9 cellular contexts compared by ENCODE assay signal in the genomic region with DNA sequence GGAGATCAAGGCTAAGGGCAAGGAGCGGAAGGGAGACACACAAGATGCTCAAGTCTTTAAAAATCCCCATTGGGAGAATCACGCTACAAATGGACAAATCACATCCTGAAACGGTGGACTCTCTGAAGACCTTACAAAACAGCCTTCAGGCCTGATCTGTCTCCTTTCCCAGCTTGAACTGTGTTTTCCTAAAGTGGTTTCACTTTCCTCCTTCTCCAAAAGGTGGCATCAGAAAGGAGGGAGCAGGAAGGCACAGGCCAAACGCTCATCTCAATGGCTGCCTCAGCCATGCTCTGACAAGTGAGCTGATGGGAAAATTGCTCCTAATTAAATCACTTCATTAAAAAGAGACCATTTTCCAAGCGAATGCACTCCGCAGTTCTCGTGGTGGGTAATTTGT. TPM values are rescaled to one million over a fixed set of nuclear protein-coding genes. Genes with fewer than 3 reads are reported as not detected.
DNase-seq lines count a peak whose midpoint lies in the region; ATAC-seq, FAIRE-seq and TF ChIP-seq lines count a peak whose summit lies in the region.
"Had no signal": no experiment of that assay in that cellular context is flagged by ENCODE, and none has a peak within 500 bp of the region (broad histone marks: within the 10 kb centered on the region; RNA-seq: fewer than 3 reads in every experiment).

No MANE protein-coding gene starts in this region.

- DNase-seq in COR-L47 (lab: John Stamatoyannopoulos, UW) (peak; percentile 89), NCI-H1436 treated with DMSO at 0.1 percent for 48 hours (lab: John Stamatoyannopoulos, UW) (peak; percentile 86), astrocyte (ENCODE audit: low read depth) (peak; percentile 59), left lung (no peak), Right ventricle myocardium inferior (ENCODE audit: missing footprints) (no peak)
- DNase-seq: activated B cell treated with CpG ODN at 0.5 μM for 24 hours had no signal

- no peak overlapping the region for H3K4me3 Mint-ChIP-seq in astrocyte (ENCODE audit: unreplicated experiment)
- H3K4me3 Mint-ChIP-seq: activated B cell treated with CpG ODN at 0.5 μM for 24 hours had no signal

- H3K9ac ChIP-seq in astrocyte (ENCODE audit: low read length) = peak overlapping the region; percentile 55

- no peaks in the 10 kb centered on the region for H3K9me3 Mint-ChIP-seq in astrocyte (ENCODE audit: unreplicated experiment)
- H3K9me3 Mint-ChIP-seq: activated B cell treated with CpG ODN at 0.5 μM for 24 hours had no signal

- H3K79me2 ChIP-seq in astrocyte (ENCODE audit: insufficient read depth, low read length) = no peaks in the 10 kb centered on the region

- TF ChIP-seq CTCF in astrocyte (IDR thresholded peaks at IDR 0.05; ENCODE audit: insufficient read depth, low read depth, low read length) = peak; percentile 47
- peak in 1 of 2 donors; percentile 9 for TF ChIP-seq CTCF in left lung (IDR thresholded peaks at IDR 0.05)

- FAIRE-seq in astrocyte (lab: Jason Lieb, UNC) = peak; percentile 41

- no peaks in the 10 kb centered on the region for H3K36me3 Mint-ChIP-seq in astrocyte (ENCODE audit: low read depth, unreplicated experiment)

- peak overlapping the region; percentile 61 for H2AFZ ChIP-seq in astrocyte (ENCODE audit: low read depth, low read length)

- H3K4me1 Mint-ChIP-seq in astrocyte (ENCODE audit: low read depth, unreplicated experiment) = peaks cover 18% of the 10 kb centered on the region
- H3K4me1 Mint-ChIP-seq: activated B cell treated with CpG ODN at 0.5 μM for 24 hours had no signal

- peak; percentile 67 for ATAC-seq in left lung
- ATAC-seq in HG02870 (IDR thresholded peaks at IDR 0.05; ENCODE audit: unreplicated experiment) = no peak
- ATAC-seq in GM19452 (IDR thresholded peaks at IDR 0.05; ENCODE audit: unreplicated experiment) = no peak
- ATAC-seq in Right ventricle myocardium inferior = no peak
- ATAC-seq in HG02588 (IDR thresholded peaks at IDR 0.05; ENCODE audit: unreplicated experiment) = no peak

- H3K27ac ChIP-seq in astrocyte (ENCODE audit: low read depth, low read length) = peak overlapping the region; percentile 52
- H3K27ac ChIP-seq in left lung = no peak overlapping the region

- H4K20me1 ChIP-seq in astrocyte (ENCODE audit: insufficient read depth, low read length) = no peaks in the 10 kb centered on the region

- H3K4me3 ChIP-seq in astrocyte (ENCODE audit: insufficient read depth, low read depth, low read length) = peak overlapping the region; percentile 26
- H3K4me3 ChIP-seq in left lung = no peak overlapping the region

- intact Hi-C loops in left lung (cut with DNase I) = no loop called here
- intact Hi-C loops in Right ventricle myocardium inferior (cut with DNase I) = no loop called here

- no peaks in the 10 kb centered on the region for H3K27me3 Mint-ChIP-seq in astrocyte (ENCODE audit: low read depth, unreplicated experiment)

- H3K36me3 ChIP-seq in astrocyte (ENCODE audit: insufficient read depth, low read length) = no peaks in the 10 kb centered on the region
- no peaks in the 10 kb centered on the region for H3K36me3 ChIP-seq in left lung

- no peak overlapping the region for H3K27ac Mint-ChIP-seq in astrocyte (ENCODE audit: unreplicated experiment)
- H3K27ac Mint-ChIP-seq: activated B cell treated with CpG ODN at 0.5 μM for 24 hours had no signal

- peak overlapping the region; percentile 73 for H3K4me2 ChIP-seq in astrocyte (ENCODE audit: low read length)

- H3K9me3 ChIP-seq in astrocyte (ENCODE audit: insufficient read depth, low read depth, low read length) (no peaks in the 10 kb centered on the region), left lung (no peaks in the 10 kb centered on the region)

- peaks cover 47% of the 10 kb centered on the region for H3K4me1 ChIP-seq in astrocyte (ENCODE audit: insufficient read depth, low read length)
- no peaks in the 10 kb centered on the region for H3K4me1 ChIP-seq in left lung

- H3K27me3 ChIP-seq in astrocyte (ENCODE audit: insufficient read depth, low read length) (no peaks in the 10 kb centered on the region), left lung (peaks cover 0 to 39% of the 10 kb centered on the region in 2 donors)

RNA-seq across cellular contexts. Expression of gene UTP25, which starts 47.7 kb away (rescaled TPM):
- total RNA-seq in astrocyte (7.0 and 7.4 TPM in 2 replicates), left lung (1 to 10 TPM; 4.1 to 7.2 TPM), Right ventricle myocardium inferior (2.6 TPM)

Comparison
In these comparisons a context has a peak if more than half of its experiments do, and no peak if none do; other contexts are left out.
1. DNase-seq: peak in COR-L47 (single experiment), NCI-H1436 treated with DMSO at 0.1 percent for 48 hours (single experiment) and astrocyte (single experiment); none in left lung (0 of 2) and Right ventricle myocardium inferior (single experiment).